In genomic region chr16:22284637-22285515, GRCh38 we compare ENCODE assay signal across 21 cellular contexts. TPM values are rescaled to one million over a fixed set of nuclear protein-coding genes. Genes with fewer than 3 reads are reported as not detected.
A peak's percentile ranks its signal among the peaks of the same experiment; 100 is the strongest.
DNase-seq lines count a peak whose midpoint lies in the region; ATAC-seq and TF ChIP-seq lines count a peak whose summit lies in the region.
"Had no signal": no experiment of that assay in that cellular context is flagged by ENCODE, and none has a peak within 500 bp of the region (broad histone marks: within the 10 kb centered on the region; RNA-seq: fewer than 3 reads in every experiment).

No MANE protein-coding gene starts in this region.

- TF ChIP-seq CTCF in fibroblast of pulmonary artery (IDR thresholded peaks at IDR 0.05; ENCODE audit: low read length, missing control alignments) (no peak), omental fat pad (IDR thresholded peaks at IDR 0.05) (no peak), progenitor cell of endocrine pancreas (IDR thresholded peaks at IDR 0.05; ENCODE audit: unreplicated experiment) (no peak)

- DNase-seq in EL: peak; percentile 26
- DNase-seq in amniotic epithelial cell (ENCODE audit: low read depth): peak; percentile 85
- peak; percentile 50 for DNase-seq in fibroblast of pulmonary artery (ENCODE audit: low read depth)
- DNase-seq in omental fat pad (ENCODE audit: low spot score): no peak
- DNase-seq in stimulated activated naive CD4-positive, alpha-beta T cell treated with Interleukin-2 at 50 U/mL for 16 hours (lab: John Stamatoyannopoulos, UW): no peak
- no peak for DNase-seq in progenitor cell of endocrine pancreas (ENCODE audit: low spot score, unreplicated experiment)
- DNase-seq in activated CD8-positive, alpha-beta memory T cell treated with anti-CD3 and anti-CD28 coated beads, Interleukin-2, amount 50 U/mL, for 48 hours: no peak
- DNase-seq: activated CD4-positive, alpha-beta T cell treated with anti-CD3 and anti-CD28 coated beads, Interleukin-2, amount 10 ng/mL, durations not matched to agents 7 days and 5 days; CD8-positive, alpha-beta T cell; cortex of kidney; DMS79 treated with DMSO at 0.1 percent for 48 hours; erythroblast; heart right ventricle; immature natural killer cell; KG1; NCI-H1048; NCI-H526 treated with DMSO at 0.1 percent for 48 hours; stimulated activated naive CD8-positive, alpha-beta T cell treated with anti-CD3 and anti-CD28 coated beads, Interleukin-15, amount 100 ng/mL, for 72 hours had no signal

- H3K9me3 Mint-ChIP-seq in progenitor cell of endocrine pancreas (ENCODE audit: low read depth): no peaks in the 10 kb centered on the region
- H3K9me3 Mint-ChIP-seq: activated CD4-positive, alpha-beta T cell treated with anti-CD3 and anti-CD28 coated beads, Interleukin-2, amount 10 ng/mL, durations not matched to agents 7 days and 5 days; CD8-positive, alpha-beta T cell; immature natural killer cell; memory B cell; stimulated activated naive CD8-positive, alpha-beta T cell treated with anti-CD3 and anti-CD28 coated beads, Interleukin-15, amount 100 ng/mL, for 72 hours had no signal

- ATAC-seq in omental fat pad (ENCODE audit: low FRiP score) (peak; percentile 79), GM19395 (IDR thresholded peaks at IDR 0.05; ENCODE audit: unreplicated experiment) (no peak)
- ATAC-seq: CD8-positive, alpha-beta T cell; heart right ventricle; Right ventricle myocardium inferior; stimulated activated naive CD8-positive, alpha-beta T cell treated with anti-CD3 and anti-CD28 coated beads, Interleukin-15, amount 100 ng/mL, for 72 hours had no signal

- no peaks in the 10 kb centered on the region for H3K27me3 Mint-ChIP-seq in progenitor cell of endocrine pancreas
- H3K27me3 Mint-ChIP-seq: activated CD4-positive, alpha-beta T cell treated with anti-CD3 and anti-CD28 coated beads, Interleukin-2, amount 10 ng/mL, durations not matched to agents 7 days and 5 days; memory B cell; stimulated activated naive CD8-positive, alpha-beta T cell treated with anti-CD3 and anti-CD28 coated beads, Interleukin-15, amount 100 ng/mL, for 72 hours had no signal

- H3K36me3 Mint-ChIP-seq in progenitor cell of endocrine pancreas (ENCODE audit: insufficient read depth): peaks cover 21% of the 10 kb centered on the region

- H3K4me3 Mint-ChIP-seq in progenitor cell of endocrine pancreas (ENCODE audit: low read depth): no peak overlapping the region
- H3K4me3 Mint-ChIP-seq: activated CD4-positive, alpha-beta T cell treated with anti-CD3 and anti-CD28 coated beads, Interleukin-2, amount 10 ng/mL, durations not matched to agents 7 days and 5 days; CD8-positive, alpha-beta T cell; immature natural killer cell; memory B cell; stimulated activated naive CD8-positive, alpha-beta T cell treated with anti-CD3 and anti-CD28 coated beads, Interleukin-15, amount 100 ng/mL, for 72 hours had no signal

- H3K27ac Mint-ChIP-seq in progenitor cell of endocrine pancreas: no peak overlapping the region
- H3K27ac Mint-ChIP-seq: activated CD4-positive, alpha-beta T cell treated with anti-CD3 and anti-CD28 coated beads, Interleukin-2, amount 10 ng/mL, durations not matched to agents 7 days and 5 days; CD8-positive, alpha-beta T cell; memory B cell had no signal

- no peaks in the 10 kb centered on the region for H3K4me1 Mint-ChIP-seq in progenitor cell of endocrine pancreas (ENCODE audit: low read depth)
- H3K4me1 Mint-ChIP-seq: activated CD4-positive, alpha-beta T cell treated with anti-CD3 and anti-CD28 coated beads, Interleukin-2, amount 10 ng/mL, durations not matched to agents 7 days and 5 days; immature natural killer cell; memory B cell; stimulated activated naive CD8-positive, alpha-beta T cell treated with anti-CD3 and anti-CD28 coated beads, Interleukin-15, amount 100 ng/mL, for 72 hours had no signal

- H3K4me3 ChIP-seq in fibroblast of pulmonary artery (replicated peaks; ENCODE audit: low read depth, low read length): no peak overlapping the region
- H3K4me3 ChIP-seq: heart right ventricle had no signal

RNA-seq across cellular contexts. Expression of gene POLR3E, which starts 12.3 kb away (rescaled TPM):
- total RNA-seq in omental fat pad: 10 to 100 TPM; 46.3 to 73.4 (median 54.0) TPM
- total RNA-seq in progenitor cell of endocrine pancreas: 65.0 and 69.6 TPM in 2 replicates

Comparison
In these comparisons a context has a peak if more than half of its experiments do, and no peak if none do; other contexts are left out.
1. DNase-seq: peak in EL (single experiment), amniotic epithelial cell (single experiment) and fibroblast of pulmonary artery (single experiment); none in omental fat pad (single experiment), stimulated activated naive CD4-positive, alpha-beta T cell treated with Interleukin-2 at 50 U/mL for 16 hours (single experiment), progenitor cell of endocrine pancreas (single experiment) and activated CD8-positive, alpha-beta memory T cell treated with anti-CD3 and anti-CD28 coated beads, Interleukin-2, amount 50 U/mL, for 48 hours (single experiment).